Comparison of ENCODE assay signal across 9 cellular contexts in the genomic region with DNA sequence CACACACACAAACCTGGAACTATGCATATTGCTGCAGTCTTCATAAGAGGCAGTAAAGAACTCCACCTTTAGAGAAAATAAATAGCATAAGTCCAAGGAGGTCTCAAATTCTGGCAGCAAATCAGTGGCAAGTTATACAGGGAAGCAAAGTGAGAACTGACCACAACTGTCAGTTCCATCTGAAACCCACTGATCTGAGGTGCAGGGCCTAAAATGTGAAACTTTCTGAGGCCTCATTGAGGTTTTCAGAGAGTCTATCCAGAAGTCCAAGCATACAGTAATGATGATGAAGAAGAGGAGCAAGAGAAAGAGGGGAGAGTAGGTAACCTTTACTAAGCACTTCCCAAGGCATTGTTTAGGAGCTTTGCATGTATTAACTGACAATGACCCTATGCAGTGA. TPM values are rescaled to one million over a fixed set of nuclear protein-coding genes. Genes with fewer than 3 reads are reported as not detected.
"Had no signal": no experiment of that assay in that cellular context is flagged by ENCODE, and none has a peak within 500 bp of the region (broad histone marks: within the 10 kb centered on the region; RNA-seq: fewer than 3 reads in every experiment).

No MANE protein-coding gene starts in this region.

- H3K4me2 ChIP-seq: GM23338 had no signal

- H3K4me3 ChIP-seq: GM23248, GM23338, HAP-1 had no signal

- ATAC-seq: GM23338, HCT116 had no signal

- H3K4me3 Mint-ChIP-seq: GM23338, H9, HFFc6 had no signal

- H3K9me3 ChIP-seq: HAP-1 had no signal

- H2AFZ ChIP-seq: GM23248 had no signal

- H3K4me1 Mint-ChIP-seq: GM23338 had no signal

- H3K4me1 ChIP-seq: HAP-1 had no signal

- H3K9ac ChIP-seq: GM23248 had no signal

- H3K9me3 Mint-ChIP-seq: GM23338, H9, HFFc6 had no signal

- H3K27ac ChIP-seq: GM23248 had no signal

- H3K36me3 ChIP-seq: HAP-1 had no signal

- DNase-seq: GM23248, GOT3, H7, H9, HCEC 1CT, HFFc6 had no signal

- H3K27ac Mint-ChIP-seq: GM23338, HFFc6 had no signal

RNA-seq across cellular contexts. Expression of gene MTFR2, which starts 36.3 kb away (rescaled TPM):
- total RNA-seq: GM23248 had no signal
